ENCODE assay signal across 20 cellular contexts in the genomic region with DNA sequence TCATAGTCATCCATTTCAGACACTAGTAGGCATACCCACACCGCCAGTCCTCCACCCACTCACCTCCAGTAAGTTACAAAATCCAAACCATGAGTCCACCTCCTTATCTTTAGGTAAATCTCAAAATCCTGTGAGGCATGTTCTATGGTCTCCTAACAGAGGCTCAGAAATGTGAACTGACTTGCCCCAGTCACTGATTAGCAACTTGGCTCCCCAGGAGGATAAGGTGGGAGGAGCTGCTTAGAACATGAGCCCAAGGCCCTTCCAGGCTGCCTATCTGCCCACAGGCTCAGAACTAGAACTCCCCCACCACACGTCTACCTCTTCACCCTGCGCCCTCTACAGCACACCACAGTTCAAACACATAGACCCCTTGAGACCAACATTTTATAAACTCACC. TPM values are rescaled to one million over a fixed set of nuclear protein-coding genes. Genes with fewer than 3 reads are reported as not detected.
DNase-seq lines count a peak whose midpoint lies in the region; ATAC-seq and TF ChIP-seq lines count a peak whose summit lies in the region.
"Had no signal": no experiment of that assay in that cellular context is flagged by ENCODE, and none has a peak within 500 bp of the region (broad histone marks: within the 10 kb centered on the region; RNA-seq: fewer than 3 reads in every experiment).

No MANE protein-coding gene starts in this region.

- H2AFZ ChIP-seq in mammary epithelial cell (ENCODE audit: low read depth, low read length): no peak overlapping the region

- peaks cover 5% of the 10 kb centered on the region for H3K4me1 Mint-ChIP-seq in CD8-positive, alpha-beta T cell (ENCODE audit: low read depth)

- POLR2A ChIA-PET in CD8-positive, alpha-beta T cell (lab: Charles Lee): no interaction called here

- WGBS in mammary epithelial cell (ENCODE audit: low coverage, missing lambda C conversion rate): 33% methylated on average over 3 of the region's 3 CpGs

- in situ Hi-C loops in mammary epithelial cell (cut with MboI; ENCODE audit: low sequenced_read_pairs in 2 of 2): no loop called here

- H3K27me3 ChIP-seq in CD8-positive, alpha-beta T cell (ENCODE audit: insufficient read depth, low read length): no peaks in the 10 kb centered on the region
- H3K27me3 ChIP-seq in mammary epithelial cell (ENCODE audit: insufficient read depth, low read length): no peaks in the 10 kb centered on the region
- H3K27me3 ChIP-seq: ovary, upper lobe of left lung had no signal

- CTCF ChIA-PET in CD8-positive, alpha-beta T cell (lab: Charles Lee): no interaction called here
- CTCF ChIA-PET in mammary epithelial cell (lab: Charles Lee; ENCODE audit: low non-redundant PET): interaction anchor here (0.6 kb wide), 1 partner anchor 45 kb away, joined by 4 read pairs; no protein-coding TSS in a partner anchor

- H3K4me3 ChIP-seq in CD8-positive, alpha-beta T cell (ENCODE audit: low read depth, low read length): no peak overlapping the region
- no peak overlapping the region for H3K4me3 ChIP-seq in mammary epithelial cell (replicated peaks in 1 of 3; ENCODE audit: insufficient read depth in 1 of 3, low read depth in 2 of 3, low read length in 3 of 3)
- H3K4me3 ChIP-seq: ovary, upper lobe of left lung had no signal

- H3K9me3 Mint-ChIP-seq in CD8-positive, alpha-beta T cell: no peaks in the 10 kb centered on the region
- H3K9me3 Mint-ChIP-seq: stimulated activated naive CD8-positive, alpha-beta T cell treated with anti-CD3 and anti-CD28 coated beads, Interleukin-15, Interleukin-2, amounts not matched to agents 100 ng/mL and 50 ng/mL, for 24 hours; T-helper 2 cell treated with Interferon-gamma antibody and Interleukin-4, amounts not matched to agents 5 μg/mL and 100 μg/mL, for 36 hours had no signal

- peaks cover 22% of the 10 kb centered on the region for H3K79me2 ChIP-seq in mammary epithelial cell (ENCODE audit: insufficient read depth, low read length)

- dilution Hi-C loops in mammary epithelial cell (cut with HindIII; ENCODE audit: low sequenced_read_pairs): no loop called here

- TF ChIP-seq CTCF in CD8-positive, alpha-beta T cell (IDR thresholded peaks at IDR 0.05): no peak
- TF ChIP-seq CTCF in mammary epithelial cell (conservative IDR thresholded peaks at IDR 0.05 in 1 of 2, IDR thresholded peaks at IDR 0.05 in 1 of 2; ENCODE audit: extremely low read depth in 1 of 2, insufficient read depth in 1 of 2, low read depth in 1 of 2, low read length in 2 of 2): no peak

- peaks cover 52% of the 10 kb centered on the region for H3K36me3 ChIP-seq in CD8-positive, alpha-beta T cell (ENCODE audit: insufficient read depth, low read length)
- H3K36me3 ChIP-seq in mammary epithelial cell (ENCODE audit: insufficient read depth, low read length): peaks cover 30% of the 10 kb centered on the region
- H3K36me3 ChIP-seq: ovary had no signal

- H4K20me1 ChIP-seq in mammary epithelial cell (ENCODE audit: insufficient read depth, low read length): no peaks in the 10 kb centered on the region

- H3K36me3 Mint-ChIP-seq in CD8-positive, alpha-beta T cell: peaks cover 84% of the 10 kb centered on the region

- peak overlapping the region; percentile 15 for H3K27ac Mint-ChIP-seq in CD8-positive, alpha-beta T cell
- H3K27ac Mint-ChIP-seq: activated CD8-positive, alpha-beta memory T cell treated with anti-CD3 and anti-CD28 coated beads, Interleukin-2, amount 10 ng/mL, durations not matched to agents 7 days and 5 days; stimulated activated naive CD8-positive, alpha-beta T cell treated with anti-CD3 and anti-CD28 coated beads, Interleukin-15, Interleukin-2, amounts not matched to agents 100 ng/mL and 50 ng/mL, for 24 hours; T-helper 2 cell treated with Interferon-gamma antibody and Interleukin-4, amounts not matched to agents 5 μg/mL and 100 μg/mL, for 36 hours had no signal

- no TSS peak for BruUV-seq in mammary epithelial cell (replicated peaks; lab: Mats Ljungman, UMichigan)

- H3K4me3 Mint-ChIP-seq in CD8-positive, alpha-beta T cell: no peak overlapping the region
- H3K4me3 Mint-ChIP-seq: activated CD8-positive, alpha-beta memory T cell treated with anti-CD3 and anti-CD28 coated beads, Interleukin-2, amount 10 ng/mL, durations not matched to agents 7 days and 5 days; stimulated activated naive CD8-positive, alpha-beta T cell treated with anti-CD3 and anti-CD28 coated beads, Interleukin-15, Interleukin-2, amounts not matched to agents 100 ng/mL and 50 ng/mL, for 24 hours; T-helper 2 cell treated with Interferon-gamma antibody and Interleukin-4, amounts not matched to agents 5 μg/mL and 100 μg/mL, for 36 hours had no signal

- no peaks in the 10 kb centered on the region for H3K4me1 ChIP-seq in CD8-positive, alpha-beta T cell (ENCODE audit: insufficient read depth, low read length)
- H3K4me1 ChIP-seq in mammary epithelial cell (ENCODE audit: insufficient read depth, low read length): peaks cover 27% of the 10 kb centered on the region
- H3K4me1 ChIP-seq: upper lobe of left lung had no signal

- intact Hi-C loops in CD8-positive, alpha-beta T cell (cut with DNase I, micrococcal nuclease): loop anchor here in 1 of 2 experiments (2.0 kb wide), 1 partner anchor 62 kb away; no protein-coding TSS in a partner anchor
- intact Hi-C loops in mammary epithelial cell (cut with micrococcal nuclease): no loop called here

- peak overlapping the region; percentile 5 for H3K4me2 ChIP-seq in mammary epithelial cell (ENCODE audit: insufficient read depth, low read depth, low read length)

- H3K9ac ChIP-seq in mammary epithelial cell (ENCODE audit: insufficient read depth, low read length): no peak overlapping the region

- no peak overlapping the region for H3K27ac ChIP-seq in CD8-positive, alpha-beta T cell (ENCODE audit: low read depth, low read length)
- H3K27ac ChIP-seq in mammary epithelial cell (ENCODE audit: insufficient read depth, low read depth, low read length): peak overlapping the region; percentile 25
- H3K27ac ChIP-seq: ovary, upper lobe of left lung had no signal

- ATAC-seq in CD8-positive, alpha-beta T cell: no peak
- ATAC-seq in HG02884 (IDR thresholded peaks at IDR 0.05; ENCODE audit: unreplicated experiment): no peak
- no peak for ATAC-seq in HG02973 (IDR thresholded peaks at IDR 0.05; ENCODE audit: unreplicated experiment)
- ATAC-seq: activated CD8-positive, alpha-beta memory T cell treated with anti-CD3 and anti-CD28 coated beads, Interleukin-2, amount 10 ng/mL, durations not matched to agents 7 days and 5 days; left ventricle myocardium superior; sciatic nerve had no signal

- no peaks in the 10 kb centered on the region for H3K9me3 ChIP-seq in CD8-positive, alpha-beta T cell (ENCODE audit: low read length)
- no peaks in the 10 kb centered on the region for H3K9me3 ChIP-seq in mammary epithelial cell (replicated peaks; ENCODE audit: insufficient read depth, low read length)
- H3K9me3 ChIP-seq: ovary, upper lobe of left lung had no signal

- no peak for DNase-seq in CD8-positive, alpha-beta T cell
- DNase-seq in HUDEP-2 (lab: John Stamatoyannopoulos, UW; ENCODE audit: unreplicated experiment in 76 of 76) (peak in 71 of 76 experiments; percentile 18 to 88 (median 59)), mammary epithelial cell (peak; percentile 95), iris pigment epithelial cell (ENCODE audit: low read depth) (peak; percentile 25), SW 1271 (lab: John Stamatoyannopoulos, UW) (no peak), medulla oblongata (ENCODE audit: extremely low spot score) (no peak)
- DNase-seq: activated CD4-positive, alpha-beta T cell treated with anti-CD3 and anti-CD28 coated beads for 1 hour; activated CD8-positive, alpha-beta memory T cell treated with anti-CD3 and anti-CD28 coated beads, Interleukin-2, amount 10 ng/mL, durations not matched to agents 7 days and 5 days; activated gamma-delta T cell; foreskin fibroblast; left ventricle myocardium superior; NCI-H2081; NCI-H524; ovary; upper lobe of left lung had no signal

- H3K27me3 Mint-ChIP-seq in CD8-positive, alpha-beta T cell (ENCODE audit: low read depth): no peaks in the 10 kb centered on the region
- H3K27me3 Mint-ChIP-seq: activated CD8-positive, alpha-beta memory T cell treated with anti-CD3 and anti-CD28 coated beads, Interleukin-2, amount 10 ng/mL, durations not matched to agents 7 days and 5 days; stimulated activated naive CD8-positive, alpha-beta T cell treated with anti-CD3 and anti-CD28 coated beads, Interleukin-15, Interleukin-2, amounts not matched to agents 100 ng/mL and 50 ng/mL, for 24 hours had no signal

RNA-seq across cellular contexts. Expression of gene SETD3, which starts 19.9 kb away (rescaled TPM):
- 10 to 100 TPM; 40.3 to 45.6 TPM for total RNA-seq in CD8-positive, alpha-beta T cell
- 10 to 100 TPM; 51.3 to 62.8 TPM for total RNA-seq in mammary epithelial cell
- polyA plus RNA-seq in mammary epithelial cell: 28.8 TPM
- 62.1 TPM for polyA minus RNA-seq in mammary epithelial cell

RNA-seq across cellular contexts. Expression of gene CCNK, which starts 20.4 kb away (rescaled TPM):
- 100 to 1,000 TPM; 171 to 177 TPM for total RNA-seq in CD8-positive, alpha-beta T cell
- 10 to 100 TPM; 27.0 to 85.4 TPM for total RNA-seq in mammary epithelial cell
- polyA plus RNA-seq in mammary epithelial cell: 7.0 TPM
- polyA minus RNA-seq in mammary epithelial cell: 41.3 TPM

Comparison
In these comparisons a context has a peak if more than half of its experiments do, and no peak if none do; other contexts are left out.
1. DNase-seq: peak in HUDEP-2 (71 of 76), mammary epithelial cell (single experiment) and iris pigment epithelial cell (single experiment); none in CD8-positive, alpha-beta T cell (0 of 7), SW 1271 (0 of 2) and medulla oblongata (single experiment).